In genomic region chr1:74286414-74286813, GRCh38 we compare ENCODE assay signal across 26 cellular contexts. TPM values are rescaled to one million over a fixed set of nuclear protein-coding genes. Genes with fewer than 3 reads are reported as not detected.
A peak's percentile ranks its signal among the peaks of the same experiment; 100 is the strongest.
DNase-seq lines count a peak whose midpoint lies in the region; ATAC-seq and TF ChIP-seq lines count a peak whose summit lies in the region.
"Had no signal": no experiment of that assay in that cellular context is flagged by ENCODE, and none has a peak within 500 bp of the region (broad histone marks: within the 10 kb centered on the region; RNA-seq: fewer than 3 reads in every experiment).

No MANE protein-coding gene starts in this region.

- no peak overlapping the region for H4K5ac ChIP-seq in IMR-90 (ENCODE audit: low read depth, low read length)

- no peaks in the 10 kb centered on the region for H3K36me3 ChIP-seq in IMR-90 (ENCODE audit: control insufficient read depth, insufficient read depth, low read length)
- H3K36me3 ChIP-seq in neuronal stem cell (replicated peaks in 1 of 2; ENCODE audit: control insufficient read depth in 2 of 2, insufficient read depth in 2 of 2, low read length in 2 of 2): no peaks in the 10 kb centered on the region
- H3K36me3 ChIP-seq: BLaER1 treated with 17β-estradiol and CSF1 and Interleukin-3, amounts not matched to agents 10 nM and 100 nM had no signal

- no peak overlapping the region for H2BK5ac ChIP-seq in IMR-90 (ENCODE audit: low read depth, low read length, poor library complexity, severe bottlenecking)
- H2BK5ac ChIP-seq in neuronal stem cell (ENCODE audit: low read length): no peak overlapping the region

- no peak overlapping the region for H3K4me3 Mint-ChIP-seq in stimulated activated memory B cell treated with anti-CD40 and anti-IgM and Interleukin-4, amounts not matched to agents 10 μg/mL and 1 μg/mL and 100 μg/mL, for 72 hours
- H3K4me3 Mint-ChIP-seq: B cell; CD4-positive, alpha-beta memory T cell; CD8-positive, alpha-beta memory T cell had no signal

- H2AK9ac ChIP-seq in IMR-90 (replicated peaks; ENCODE audit: low read depth, low read length, poor library complexity): no peak overlapping the region

- H3K4ac ChIP-seq in IMR-90 (ENCODE audit: low read depth, low read length) (no peak overlapping the region), neuronal stem cell (ENCODE audit: low read length) (no peak overlapping the region)

- no peak overlapping the region for H3K56ac ChIP-seq in IMR-90 (ENCODE audit: extremely low read depth, insufficient read depth, low read length)

- H3K4me2 ChIP-seq in IMR-90 (ENCODE audit: low read depth, low read length): no peak overlapping the region
- H3K4me2 ChIP-seq in neuronal stem cell (ENCODE audit: insufficient read depth, low read length, poor library complexity, severe bottlenecking): no peak overlapping the region
- H3K4me2 ChIP-seq: A549; BLaER1 treated with 17β-estradiol and CSF1 and Interleukin-3, amounts not matched to agents 10 nM and 100 nM had no signal

- CTCF ChIA-PET in IMR-90 (lab: Yijun Ruan, JAX): interaction anchor here (0.7 kb wide), 1 partner anchor 373 kb away, joined by 3 read pairs; no protein-coding TSS in a partner anchor

- no peak overlapping the region for H3K27ac Mint-ChIP-seq in stimulated activated memory B cell treated with anti-CD40 and anti-IgM and Interleukin-4, amounts not matched to agents 10 μg/mL and 1 μg/mL and 100 μg/mL, for 72 hours
- H3K27ac Mint-ChIP-seq: B cell; CD4-positive, alpha-beta memory T cell; CD8-positive, alpha-beta memory T cell had no signal

- H3K14ac ChIP-seq in IMR-90 (replicated peaks; ENCODE audit: low read depth, low read length) (no peak overlapping the region), neuronal stem cell (ENCODE audit: low read length) (no peak overlapping the region)

- TF ChIP-seq CTCF in IMR-90 (conservative IDR thresholded peaks at IDR 0.05; ENCODE audit: low read depth, low read length): no peak

- H2BK15ac ChIP-seq in IMR-90 (ENCODE audit: low read depth, low read length): no peak overlapping the region
- no peak overlapping the region for H2BK15ac ChIP-seq in neuronal stem cell (ENCODE audit: low read length)

- no peak for TF ChIP-seq POLR2A in IMR-90 (IDR thresholded peaks at IDR 0.05; ENCODE audit: low read depth, low read length)

- WGBS in IMR-90 (ENCODE audit: extremely low coverage in 2 of 2, insufficient read length in 1 of 2), 2 experiments: no CpG with 5 or more reads among the region's 2 CpGs
- WGBS in neuronal stem cell (ENCODE audit: extremely low coverage in 2 of 2, insufficient read length in 2 of 2, insufficient replicate concordance in 1 of 2), 2 donors: no CpG with 5 or more reads among the region's 2 CpGs

- H3K18ac ChIP-seq in IMR-90 (ENCODE audit: low read depth, low read length): no peak overlapping the region
- peak overlapping the region; percentile 60 for H3K18ac ChIP-seq in neuronal stem cell (ENCODE audit: low read length)

- no peak overlapping the region for H2BK20ac ChIP-seq in IMR-90 (ENCODE audit: low read depth, low read length)

- H3K4me1 ChIP-seq in IMR-90 (ENCODE audit: control insufficient read depth, insufficient read depth, low read length) (no peaks in the 10 kb centered on the region), neuronal stem cell (ENCODE audit: control insufficient read depth in 2 of 2, insufficient read depth in 1 of 2, low read depth in 1 of 2, low read length in 2 of 2) (no peaks in the 10 kb centered on the region)
- H3K4me1 ChIP-seq: A549; BLaER1 treated with 17β-estradiol and CSF1 and Interleukin-3, amounts not matched to agents 10 nM and 100 nM had no signal

- H3K9ac ChIP-seq in IMR-90 (ENCODE audit: low read depth, low read length) (no peak overlapping the region), neuronal stem cell (ENCODE audit: low read depth, low read length, poor library complexity) (no peak overlapping the region)
- H3K9ac ChIP-seq: BLaER1 treated with 17β-estradiol and CSF1 and Interleukin-3, amounts not matched to agents 10 nM and 100 nM had no signal

- dilution Hi-C loops in IMR-90 (cut with HindIII; ENCODE audit: low sequenced_read_pairs, unreplicated experiment): no loop called here

- peak overlapping the region; percentile 21 for H2AFZ ChIP-seq in IMR-90 (replicated peaks; ENCODE audit: low read length, poor library complexity)
- H2AFZ ChIP-seq in neuronal stem cell (ENCODE audit: low read length): no peak overlapping the region

- H3K9me1 ChIP-seq in IMR-90 (ENCODE audit: insufficient read depth, low read length): no peaks in the 10 kb centered on the region

- H2BK120ac ChIP-seq in IMR-90 (ENCODE audit: low read depth, low read length) (no peak overlapping the region), neuronal stem cell (ENCODE audit: low read depth, low read length) (no peak overlapping the region)

- H2BK12ac ChIP-seq in neuronal stem cell (ENCODE audit: low read length): no peak overlapping the region

- H3K27me3 ChIP-seq in IMR-90 (ENCODE audit: control insufficient read depth, insufficient read depth, low read length): no peaks in the 10 kb centered on the region
- H3K27me3 ChIP-seq in neuronal stem cell (ENCODE audit: control insufficient read depth in 3 of 3, insufficient read depth in 3 of 3, low read depth in 1 of 3, low read length in 3 of 3): no peaks in the 10 kb centered on the region
- H3K27me3 ChIP-seq: BLaER1 treated with 17β-estradiol and CSF1 and Interleukin-3, amounts not matched to agents 10 nM and 100 nM had no signal

- no peaks in the 10 kb centered on the region for H3K27me3 Mint-ChIP-seq in stimulated activated memory B cell treated with anti-CD40 and anti-IgM and Interleukin-4, amounts not matched to agents 10 μg/mL and 1 μg/mL and 100 μg/mL, for 72 hours
- H3K27me3 Mint-ChIP-seq: B cell; CD4-positive, alpha-beta memory T cell; CD8-positive, alpha-beta memory T cell had no signal

- intact Hi-C loops in IMR-90 (cut with micrococcal nuclease): no loop called here

- POLR2A ChIA-PET in IMR-90 (lab: Charles Lee; ENCODE audit: unreplicated experiment): no interaction called here

- no peaks in the 10 kb centered on the region for H3K4me1 Mint-ChIP-seq in stimulated activated memory B cell treated with anti-CD40 and anti-IgM and Interleukin-4, amounts not matched to agents 10 μg/mL and 1 μg/mL and 100 μg/mL, for 72 hours
- H3K4me1 Mint-ChIP-seq: B cell; CD4-positive, alpha-beta memory T cell; CD8-positive, alpha-beta memory T cell had no signal

- H3K79me1 ChIP-seq in IMR-90 (ENCODE audit: low read depth in 1 of 2, low read length in 2 of 2): no peaks in the 10 kb centered on the region
- H3K79me1 ChIP-seq in neuronal stem cell (ENCODE audit: low read depth, low read length): no peaks in the 10 kb centered on the region

- no peak overlapping the region for H2AK5ac ChIP-seq in IMR-90 (ENCODE audit: low read depth, low read length)
- H2AK5ac ChIP-seq in neuronal stem cell (ENCODE audit: low read depth, low read length): no peak overlapping the region

- H4K20me1 ChIP-seq in IMR-90 (ENCODE audit: insufficient read depth, low read length): no peaks in the 10 kb centered on the region
- H4K20me1 ChIP-seq: BLaER1 treated with 17β-estradiol and CSF1 and Interleukin-3, amounts not matched to agents 10 nM and 100 nM had no signal

- TF ChIP-seq RAD21 in IMR-90 (IDR thresholded peaks at IDR 0.05; ENCODE audit: low read length): no peak

- no peak overlapping the region for H4K91ac ChIP-seq in IMR-90 (ENCODE audit: insufficient read depth, low read depth, low read length)
- no peak overlapping the region for H4K91ac ChIP-seq in neuronal stem cell (ENCODE audit: low read depth, low read length, poor library complexity)

- H3K23ac ChIP-seq in IMR-90 (ENCODE audit: low read depth, low read length): no peak overlapping the region
- H3K23ac ChIP-seq in neuronal stem cell (ENCODE audit: low read depth, low read length, poor library complexity): no peak overlapping the region

- H3K4me3 ChIP-seq in IMR-90 (ENCODE audit: insufficient read depth, low read depth, low read length) (no peak overlapping the region), neuronal stem cell (ENCODE audit: low read length in 2 of 2) (no peak overlapping the region)
- H3K4me3 ChIP-seq: A549; BLaER1 treated with 17β-estradiol and CSF1 and Interleukin-3, amounts not matched to agents 10 nM and 100 nM; GM12878 had no signal

- H4K8ac ChIP-seq in IMR-90 (ENCODE audit: low read depth in 2 of 2, low read length in 2 of 2) (no peak overlapping the region), neuronal stem cell (ENCODE audit: low read depth, low read length) (no peak overlapping the region)

- H3K36me3 Mint-ChIP-seq in stimulated activated memory B cell treated with anti-CD40 and anti-IgM and Interleukin-4, amounts not matched to agents 10 μg/mL and 1 μg/mL and 100 μg/mL, for 72 hours: no peaks in the 10 kb centered on the region
- H3K36me3 Mint-ChIP-seq: CD4-positive, alpha-beta memory T cell; CD8-positive, alpha-beta memory T cell had no signal

- no peak for ATAC-seq in IMR-90 (ENCODE audit: low read depth)
- ATAC-seq in stimulated activated memory B cell treated with anti-CD40 and anti-IgM and Interleukin-4, amounts not matched to agents 10 μg/mL and 1 μg/mL and 100 μg/mL, for 72 hours: peak; percentile 16
- ATAC-seq in GM18873 (IDR thresholded peaks at IDR 0.05; ENCODE audit: low FRiP score, unreplicated experiment): no peak
- ATAC-seq: A549, GM12878 had no signal

- H3K9me3 Mint-ChIP-seq in stimulated activated memory B cell treated with anti-CD40 and anti-IgM and Interleukin-4, amounts not matched to agents 10 μg/mL and 1 μg/mL and 100 μg/mL, for 72 hours: peaks cover 17% of the 10 kb centered on the region

- H3K27ac ChIP-seq in IMR-90 (ENCODE audit: insufficient read depth, low read length) (no peak overlapping the region), neuronal stem cell (replicated peaks; ENCODE audit: low read length) (no peak overlapping the region)
- H3K27ac ChIP-seq: 22Rv1; A549; BLaER1 treated with 17β-estradiol and CSF1 and Interleukin-3, amounts not matched to agents 10 nM and 100 nM; C4-2B had no signal

- H3K9me3 ChIP-seq in IMR-90 (ENCODE audit: control insufficient read depth, insufficient read depth, low read length) (no peaks in the 10 kb centered on the region), neuronal stem cell (replicated peaks in 1 of 2; ENCODE audit: control insufficient read depth in 2 of 2, insufficient read depth in 1 of 2, low read depth in 1 of 2, low read length in 2 of 2) (peaks cover 0 to 5% of the 10 kb centered on the region in 2 donors)
- H3K9me3 ChIP-seq: A549 had no signal

- in situ Hi-C loops in IMR-90 (cut with MboI; ENCODE audit: low sequenced_read_pairs): no loop called here

- no peak for DNase-seq in IMR-90
- no peak for DNase-seq in neuronal stem cell (ENCODE audit: low spot score)
- no peak for DNase-seq in SIG-M5 (lab: John Stamatoyannopoulos, UW)
- DNase-seq: AML-193; CD4-positive, alpha-beta memory T cell; CD8-positive, alpha-beta memory T cell; COR-L47; DMS 273 treated with DMSO at 0.1 percent for 48 hours; DMS153; DMS53; DMS79; DND-41; EL; GDM1 had no signal

- BruUV-seq in IMR-90 (replicated peaks; lab: Mats Ljungman, UMichigan): no TSS peak

TF ChIP-seq in IMR-90, 13 proteins besides CTCF, POLR2A, EP300 and RAD21 (continues in another document):
- TF ChIP-seq RFX5 (IDR thresholded peaks at IDR 0.05; ENCODE audit: low read depth, low read length): no peak

RNA-seq across cellular contexts. Expression of gene TNNI3K, which starts 51.2 kb away (rescaled TPM):
- 0.28 and 0.90 TPM in 2 replicates for total RNA-seq in IMR-90 (2012; rRNA removed)
- polyA plus RNA-seq in IMR-90 (2012; rRNA removed): 0.49 and 1.3 TPM in 2 replicates
- polyA plus RNA-seq in IMR-90 (2012; cell fraction: cytosol; rRNA removed): 0.20 and 0.31 TPM in 2 replicates
- 0.78 and 3.6 TPM in 2 replicates for polyA plus RNA-seq in IMR-90 (2012; cell fraction: nucleus; rRNA removed; ENCODE audit: low replicate concordance)
- polyA plus RNA-seq in neuronal stem cell (2013, experiment 1 of 2): 3.6 TPM
- polyA plus RNA-seq in neuronal stem cell (2013, experiment 2 of 2): 3.1 TPM
- total RNA-seq: A172; CD4-positive, alpha-beta memory T cell; CD8-positive, alpha-beta memory T cell; Daoy; G401; GM12878 had no signal
- polyA plus RNA-seq: BJ had no signal
